7 cellular contexts compared by ENCODE assay signal in the genomic region with DNA sequence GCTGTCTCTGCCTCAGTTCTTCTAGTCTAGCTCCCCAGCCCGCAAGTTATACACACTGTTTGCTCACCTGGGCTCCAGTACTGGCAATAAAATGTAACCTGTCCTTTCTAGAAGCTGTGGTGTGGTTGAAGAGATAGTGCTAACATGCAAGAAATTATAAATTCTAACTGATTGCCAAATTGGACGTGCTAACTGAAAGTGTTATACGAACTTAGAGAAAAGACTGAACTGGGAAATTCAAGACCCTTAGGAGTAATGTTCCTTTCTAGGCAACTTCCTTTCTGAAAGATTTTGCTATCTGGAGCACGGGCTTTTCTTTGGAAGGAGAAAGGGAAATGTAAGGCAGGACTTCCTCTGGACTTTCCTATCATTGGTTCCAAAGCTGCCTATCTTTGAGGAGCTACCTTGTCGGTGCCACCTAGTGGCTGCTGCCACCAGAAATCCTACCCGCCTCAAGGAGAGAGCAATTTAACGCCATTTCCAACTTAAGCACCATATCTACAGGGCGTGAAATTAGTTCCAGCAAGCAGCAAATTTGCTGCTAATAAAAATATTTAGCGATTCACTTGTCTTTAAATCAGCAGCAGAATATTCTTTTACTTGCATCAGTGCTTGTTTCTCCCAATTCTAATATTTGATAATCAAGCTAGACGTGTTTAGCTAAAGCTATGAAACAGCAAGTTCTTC. TPM values are rescaled to one million over a fixed set of nuclear protein-coding genes. Genes with fewer than 3 reads are reported as not detected.
DNase-seq lines count a peak whose midpoint lies in the region; ATAC-seq and TF ChIP-seq lines count a peak whose summit lies in the region.

No MANE protein-coding gene starts in this region.

- no peaks in the 10 kb centered on the region for H3K9me3 ChIP-seq in HEK293 (ENCODE audit: control insufficient read depth, insufficient read depth, low read depth, low read length)

- no peak overlapping the region for H3K4me3 ChIP-seq in HEK293 (ENCODE audit: low read depth, low read length)

- H3K27me3 ChIP-seq in foreskin keratinocyte, result peaks cover 6% of the 10 kb centered on the region

- no peaks in the 10 kb centered on the region for H3K36me3 ChIP-seq in HEK293 (ENCODE audit: control insufficient read depth in 2 of 2, insufficient read depth in 1 of 2, low read length in 2 of 2)

- TF ChIP-seq CTCF in HEK293 (tag by site-specific recombination; IDR thresholded peaks at IDR 0.05) (no peak), foreskin keratinocyte (conservative IDR thresholded peaks at IDR 0.05) (peak; percentile 67)

- peak; percentile 10 for DNase-seq in GM04504 (ENCODE audit: low read depth)
- peak; percentile 15 for DNase-seq in NCI-H1436 treated with DMSO at 0.1 percent for 48 hours (lab: John Stamatoyannopoulos, UW)
- DNase-seq in activated CD4-positive, alpha-beta T cell treated with anti-CD3 and anti-CD28 coated beads, Interleukin-2, amount 50 U/mL, for 48 hours, result peak; percentile 38 to 59
- peak; percentile 10 to 20 for DNase-seq in foreskin keratinocyte
- peak; percentile 86 for DNase-seq in posterior vena cava (ENCODE audit: low spot score)

- H3K4me1 ChIP-seq in HEK293 (ENCODE audit: control insufficient read depth, insufficient read depth, low read length) (no peaks in the 10 kb centered on the region), foreskin keratinocyte (no peaks in the 10 kb centered on the region)

- CTCF ChIA-PET in HEK293 (lab: Yijun Ruan, JAX), result interaction anchor here (0.6 to 2.0 kb wide), 11 partner anchors 8 to 330 kb away, joined by 3 to 13 read pairs (median 4); partner anchors contain the start of gene TMEM218

- ATAC-seq in foreskin keratinocyte (peak; percentile 62), HG03139 (IDR thresholded peaks at IDR 0.05; ENCODE audit: unreplicated experiment) (no peak)

- intact Hi-C loops in posterior vena cava (cut with DNase I), result no loop called here

- POLR2A ChIA-PET in HEK293 (lab: Yijun Ruan, JAX), result no interaction called here

- H3K27ac ChIP-seq in HEK293 (ENCODE audit: extremely low read depth, low read depth, low read length) (no peak overlapping the region), foreskin keratinocyte (no peak overlapping the region)

TF ChIP-seq in HEK293, 187 proteins besides CTCF, POLR2A, EP300 and RAD21:
- TF ChIP-seq SETDB1 (IDR thresholded peaks at IDR 0.05; ENCODE audit: insufficient read length, low read length), result peak; percentile 72
- no peak for TF ChIP-seq ZNF654 (tag by site-specific recombination; IDR thresholded peaks at IDR 0.05; ENCODE audit: low read depth)
- TF ChIP-seq SP2 (tag by site-specific recombination; IDR thresholded peaks at IDR 0.05), result peak; percentile 24; the same call in 1 of the 2 replicates

RNA-seq across cellular contexts. Expression of gene TMEM218, which starts 12.7 kb away (rescaled TPM):
- total RNA-seq in foreskin keratinocyte (17.7 and 21.4 TPM in 2 replicates), posterior vena cava (10 to 100 TPM; 12.5 to 15.7 TPM)
- polyA plus RNA-seq in foreskin keratinocyte, result 24.1 and 25.6 TPM in 2 replicates

RNA-seq across cellular contexts. Expression of gene PKNOX2, which starts 40.5 kb away (rescaled TPM):
- 0.04 and 0.10 TPM in 2 replicates for total RNA-seq in foreskin keratinocyte
- 0.03 and 0.04 TPM in 2 replicates for polyA plus RNA-seq in foreskin keratinocyte
- total RNA-seq in posterior vena cava, result 1 to 10 TPM; 8.2 to 8.3 TPM

Comparison
In these comparisons a context has a peak if more than half of its experiments do, and no peak if none do; other contexts are left out.
1. DNase-seq: peak in every context shown above with its lines; median percentile 86 in posterior vena cava; 48 in activated CD4-positive, alpha-beta T cell treated with anti-CD3 and anti-CD28 coated beads, Interleukin-2, amount 50 U/mL, for 48 hours; 15 in NCI-H1436 treated with DMSO at 0.1 percent for 48 hours; 15 in foreskin keratinocyte; 10 in GM04504.